16 cellular contexts compared by ENCODE assay signal in genomic region chr7:34036972-34037792, GRCh38.
"Had no signal": no experiment of that assay in that cellular context is flagged by ENCODE, and none has a peak within 500 bp of the region (broad histone marks: within the 10 kb centered on the region; RNA-seq: fewer than 3 reads in every experiment).

No MANE protein-coding gene starts in this region.

- H3K4me1 ChIP-seq: vagina had no signal

- H3K27ac ChIP-seq: left ventricle myocardium inferior, skin epidermis, thoracic aorta, vagina had no signal

- H3K4me3 ChIP-seq: hepatocyte, left ventricle myocardium inferior, skin epidermis, thoracic aorta, vagina had no signal

- H3K9me3 Mint-ChIP-seq: activated naive CD8-positive, alpha-beta T cell treated with anti-CD3 and anti-CD28 coated beads for 36 hours had no signal

- H3K4me3 Mint-ChIP-seq: activated naive CD8-positive, alpha-beta T cell treated with anti-CD3 and anti-CD28 coated beads for 36 hours; effector memory CD8-positive, alpha-beta T cell; stimulated activated naive CD8-positive, alpha-beta T cell treated with anti-CD3 and anti-CD28 coated beads, Interleukin-15, amount 100 ng/mL, for 72 hours had no signal

- ATAC-seq: effector memory CD8-positive, alpha-beta T cell; stimulated activated naive CD8-positive, alpha-beta T cell treated with anti-CD3 and anti-CD28 coated beads, Interleukin-15, amount 100 ng/mL, for 72 hours had no signal

- H3K27me3 Mint-ChIP-seq: stimulated activated naive CD8-positive, alpha-beta T cell treated with anti-CD3 and anti-CD28 coated beads, Interleukin-15, amount 100 ng/mL, for 72 hours had no signal

- H3K36me3 Mint-ChIP-seq: activated naive CD8-positive, alpha-beta T cell treated with anti-CD3 and anti-CD28 coated beads for 36 hours had no signal

- H3K4me1 Mint-ChIP-seq: activated naive CD8-positive, alpha-beta T cell treated with anti-CD3 and anti-CD28 coated beads for 36 hours; stimulated activated naive CD8-positive, alpha-beta T cell treated with anti-CD3 and anti-CD28 coated beads, Interleukin-15, amount 100 ng/mL, for 72 hours had no signal

- H3K9me3 ChIP-seq: left ventricle myocardium inferior, thoracic aorta, vagina had no signal

- H3K79me2 ChIP-seq: hepatocyte had no signal

- H3K36me3 ChIP-seq: left ventricle myocardium inferior, thoracic aorta, vagina had no signal

- DNase-seq: activated CD4-positive, alpha-beta T cell treated with anti-CD3 and anti-CD28 coated beads, Interleukin-2, amount 50 U/mL, for 4 hours; activated CD4-positive, CD25-positive, alpha-beta regulatory T cell treated with anti-CD3 and anti-CD28 coated beads, Interleukin-2, amount 50 U/mL, for 72 hours; activated effector memory CD4-positive, alpha-beta T cell treated with anti-CD3 and anti-CD28 coated beads, Interleukin-2, amount 50 U/mL, for 16 hours; activated naive CD8-positive, alpha-beta T cell treated with anti-CD3 and anti-CD28 coated beads for 36 hours; activated T-cell treated with anti-CD3 and anti-CD28 coated beads, Interleukin-2, amount 50 U/mL, for 1 hour; anterior cingulate cortex; effector memory CD8-positive, alpha-beta T cell; kidney; left ventricle myocardium inferior; mesenchymal stem cell; stimulated activated CD4-positive, alpha-beta T cell treated with anti-CD3 and anti-CD28 coated beads, Interleukin-4, amount 100 ng/mL, for 4 hours; stimulated activated naive CD8-positive, alpha-beta T cell treated with anti-CD3 and anti-CD28 coated beads, Interleukin-15, amount 100 ng/mL, for 72 hours had no signal

- H3K27ac Mint-ChIP-seq: activated naive CD8-positive, alpha-beta T cell treated with anti-CD3 and anti-CD28 coated beads for 36 hours; effector memory CD8-positive, alpha-beta T cell had no signal

- H3K27me3 ChIP-seq: hepatocyte, vagina had no signal
